Comparison of ENCODE assay signal across 19 cellular contexts in genomic region chr1:116567790-116568667, GRCh38. TPM values are rescaled to one million over a fixed set of nuclear protein-coding genes. Genes with fewer than 3 reads are reported as not detected.
DNase-seq lines count a peak whose midpoint lies in the region; ATAC-seq and TF ChIP-seq lines count a peak whose summit lies in the region.
"Had no signal": no experiment of that assay in that cellular context is flagged by ENCODE, and none has a peak within 500 bp of the region (broad histone marks: within the 10 kb centered on the region; RNA-seq: fewer than 3 reads in every experiment).

No MANE protein-coding gene starts in this region.

- H3K27ac Mint-ChIP-seq in activated CD4-positive, alpha-beta T cell treated with anti-CD3 and anti-CD28 coated beads, Interleukin-2, amount 10 ng/mL, durations not matched to agents 24 days and 14 days: peak overlapping the region; percentile 88
- peak overlapping the region; percentile 99 for H3K27ac Mint-ChIP-seq in T-helper 17 cell
- peak overlapping the region; percentile 86 to 95 for H3K27ac Mint-ChIP-seq in natural killer cell treated with Interleukin-12 subunit alpha and Interleukin-12 subunit beta and Interleukin-15 and Interleukin-18, amount 100 ng/mL, for 72 hours
- H3K27ac Mint-ChIP-seq: endodermal cell, mesothelial cell of epicardium had no signal

- peaks cover 12% of the 10 kb centered on the region for H3K9me3 Mint-ChIP-seq in activated CD4-positive, alpha-beta T cell treated with anti-CD3 and anti-CD28 coated beads, Interleukin-2, amount 10 ng/mL, durations not matched to agents 24 days and 14 days
- peaks cover 9% of the 10 kb centered on the region for H3K9me3 Mint-ChIP-seq in natural killer cell treated with Interleukin-12 subunit alpha and Interleukin-12 subunit beta and Interleukin-15 and Interleukin-18, amount 100 ng/mL, for 72 hours

- DNase-seq in activated CD4-positive, alpha-beta T cell treated with anti-CD3 and anti-CD28 coated beads, Interleukin-2, amount 10 ng/mL, durations not matched to agents 24 days and 14 days: no peak
- DNase-seq in activated CD4-positive, alpha-beta T cell treated with anti-CD3 and anti-CD28 coated beads, Interleukin-2, amount 50 U/mL, for 1 hour: no peak
- DNase-seq in T-helper 17 cell (no peak), T1000 (lab: John Stamatoyannopoulos, UW) (no peak)
- no peak for DNase-seq in natural killer cell treated with Interleukin-12 subunit alpha and Interleukin-12 subunit beta and Interleukin-15 and Interleukin-18, amount 100 ng/mL, for 72 hours (ENCODE audit: low spot score)
- DNase-seq: activated CD4-positive, alpha-beta T cell treated with anti-CD3 and anti-CD28 coated beads, Interleukin-2, amount 10 ng/mL, durations not matched to agents 7 days and 5 days; activated naive CD4-positive, alpha-beta T cell treated with Interleukin-2 at 50 U/mL for 16 hours; DMS53; endodermal cell; foreskin melanocyte; NCI-H1417 treated with DMSO at 0.1 percent for 48 hours; NCI-H524; ovary; RPMI8226; stimulated activated CD4-positive, alpha-beta T cell treated with anti-CD3 and anti-CD28 coated beads, Interleukin-12 subunit alpha, Interleukin-12 subunit beta, amount 100 ng/mL, for 4 hours had no signal

- H3K4me3 Mint-ChIP-seq in activated CD4-positive, alpha-beta T cell treated with anti-CD3 and anti-CD28 coated beads, Interleukin-2, amount 10 ng/mL, durations not matched to agents 24 days and 14 days: peak overlapping the region; percentile 95
- peak overlapping the region; percentile 99 for H3K4me3 Mint-ChIP-seq in T-helper 17 cell
- peak overlapping the region; percentile 95 for H3K4me3 Mint-ChIP-seq in natural killer cell treated with Interleukin-12 subunit alpha and Interleukin-12 subunit beta and Interleukin-15 and Interleukin-18, amount 100 ng/mL, for 72 hours
- H3K4me3 Mint-ChIP-seq: endodermal cell had no signal

- H3K4me1 Mint-ChIP-seq in activated CD4-positive, alpha-beta T cell treated with anti-CD3 and anti-CD28 coated beads, Interleukin-2, amount 10 ng/mL, durations not matched to agents 24 days and 14 days: peaks cover 63% of the 10 kb centered on the region
- H3K4me1 Mint-ChIP-seq in T-helper 17 cell: peaks cover 52% of the 10 kb centered on the region
- H3K4me1 Mint-ChIP-seq in natural killer cell treated with Interleukin-12 subunit alpha and Interleukin-12 subunit beta and Interleukin-15 and Interleukin-18, amount 100 ng/mL, for 72 hours (ENCODE audit: low read depth in 2 of 2): peaks cover 66 to 70% of the 10 kb centered on the region in 2 donors

- peaks cover 56% of the 10 kb centered on the region for H3K36me3 Mint-ChIP-seq in activated CD4-positive, alpha-beta T cell treated with anti-CD3 and anti-CD28 coated beads, Interleukin-2, amount 10 ng/mL, durations not matched to agents 24 days and 14 days (ENCODE audit: low read depth)
- peaks cover 5% of the 10 kb centered on the region for H3K36me3 Mint-ChIP-seq in T-helper 17 cell (ENCODE audit: low read depth)
- peaks cover 32% of the 10 kb centered on the region for H3K36me3 Mint-ChIP-seq in natural killer cell treated with Interleukin-12 subunit alpha and Interleukin-12 subunit beta and Interleukin-15 and Interleukin-18, amount 100 ng/mL, for 72 hours

- ATAC-seq in GM18505 (IDR thresholded peaks at IDR 0.05; ENCODE audit: unreplicated experiment): no peak
- ATAC-seq in T-helper 17 cell: no peak
- ATAC-seq in natural killer cell treated with Interleukin-12 subunit alpha and Interleukin-12 subunit beta and Interleukin-15 and Interleukin-18, amount 100 ng/mL, for 72 hours: no peak
- no peak for ATAC-seq in HG02973 (IDR thresholded peaks at IDR 0.05; ENCODE audit: unreplicated experiment)
- ATAC-seq in HG03469 (IDR thresholded peaks at IDR 0.05; ENCODE audit: unreplicated experiment): no peak

- TF ChIP-seq POLR2A in GM18505 (IDR thresholded peaks at IDR 0.05; ENCODE audit: borderline replicate concordance, extremely low read depth, insufficient read depth, insufficient read length): peak; percentile 55

- no peaks in the 10 kb centered on the region for H3K9me3 ChIP-seq in T-helper 17 cell (ENCODE audit: control insufficient read depth, low read length, poor library complexity, severe bottlenecking)
- H3K9me3 ChIP-seq: ovary had no signal

- H3K27me3 Mint-ChIP-seq in activated CD4-positive, alpha-beta T cell treated with anti-CD3 and anti-CD28 coated beads, Interleukin-2, amount 10 ng/mL, durations not matched to agents 24 days and 14 days: no peaks in the 10 kb centered on the region
- no peaks in the 10 kb centered on the region for H3K27me3 Mint-ChIP-seq in T-helper 17 cell
- H3K27me3 Mint-ChIP-seq in natural killer cell treated with Interleukin-12 subunit alpha and Interleukin-12 subunit beta and Interleukin-15 and Interleukin-18, amount 100 ng/mL, for 72 hours: no peaks in the 10 kb centered on the region

- intact Hi-C loops in activated CD4-positive, alpha-beta T cell treated with anti-CD3 and anti-CD28 coated beads, Interleukin-2, amount 10 ng/mL, durations not matched to agents 24 days and 14 days (cut with micrococcal nuclease): loop anchor here (2.0 kb wide), 2 partner anchors 191 to 559 kb away; no protein-coding TSS in a partner anchor

RNA-seq across cellular contexts. Expression of gene CD58, which starts 2.8 kb away (rescaled TPM):
- 26.5 and 31.0 TPM in 2 replicates for total RNA-seq in activated CD4-positive, alpha-beta T cell treated with anti-CD3 and anti-CD28 coated beads, Interleukin-2, amount 10 ng/mL, durations not matched to agents 24 days and 14 days
- total RNA-seq in T-helper 17 cell: 10 to 100 TPM; 21.7 to 22.1 TPM
- total RNA-seq in natural killer cell treated with Interleukin-12 subunit alpha and Interleukin-12 subunit beta and Interleukin-15 and Interleukin-18, amount 100 ng/mL, for 72 hours: 10 to 100 TPM; 40.1 to 52.7 TPM
